ENCODE assay signal across 1 cellular context in the genomic region with DNA sequence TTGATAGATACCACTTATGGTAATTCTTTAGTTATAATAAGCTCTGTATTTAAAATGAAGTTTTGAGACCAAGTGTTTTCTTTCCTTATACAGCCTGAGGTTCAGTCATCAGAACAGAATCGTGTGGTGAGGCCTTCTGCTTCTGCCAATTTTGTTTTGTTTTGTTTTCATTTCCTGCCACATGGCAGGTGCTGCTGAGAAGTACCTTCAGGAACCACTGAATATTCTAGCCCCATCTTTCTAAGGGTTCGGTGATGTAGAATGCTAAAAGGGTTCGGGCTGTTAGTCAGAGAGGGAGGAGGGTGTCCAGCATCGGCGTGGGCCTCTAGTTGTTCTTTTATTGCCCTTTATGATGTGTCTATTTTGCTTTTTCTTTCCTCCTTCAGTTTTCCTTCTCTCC.
TF ChIP-seq lines count a peak whose summit lies in the region.

No MANE protein-coding gene starts in this region.

TF ChIP-seq in GM23338, 12 proteins besides CTCF, POLR2A, EP300 and RAD21 (continued from another document):
- TF ChIP-seq, protein P1, sequence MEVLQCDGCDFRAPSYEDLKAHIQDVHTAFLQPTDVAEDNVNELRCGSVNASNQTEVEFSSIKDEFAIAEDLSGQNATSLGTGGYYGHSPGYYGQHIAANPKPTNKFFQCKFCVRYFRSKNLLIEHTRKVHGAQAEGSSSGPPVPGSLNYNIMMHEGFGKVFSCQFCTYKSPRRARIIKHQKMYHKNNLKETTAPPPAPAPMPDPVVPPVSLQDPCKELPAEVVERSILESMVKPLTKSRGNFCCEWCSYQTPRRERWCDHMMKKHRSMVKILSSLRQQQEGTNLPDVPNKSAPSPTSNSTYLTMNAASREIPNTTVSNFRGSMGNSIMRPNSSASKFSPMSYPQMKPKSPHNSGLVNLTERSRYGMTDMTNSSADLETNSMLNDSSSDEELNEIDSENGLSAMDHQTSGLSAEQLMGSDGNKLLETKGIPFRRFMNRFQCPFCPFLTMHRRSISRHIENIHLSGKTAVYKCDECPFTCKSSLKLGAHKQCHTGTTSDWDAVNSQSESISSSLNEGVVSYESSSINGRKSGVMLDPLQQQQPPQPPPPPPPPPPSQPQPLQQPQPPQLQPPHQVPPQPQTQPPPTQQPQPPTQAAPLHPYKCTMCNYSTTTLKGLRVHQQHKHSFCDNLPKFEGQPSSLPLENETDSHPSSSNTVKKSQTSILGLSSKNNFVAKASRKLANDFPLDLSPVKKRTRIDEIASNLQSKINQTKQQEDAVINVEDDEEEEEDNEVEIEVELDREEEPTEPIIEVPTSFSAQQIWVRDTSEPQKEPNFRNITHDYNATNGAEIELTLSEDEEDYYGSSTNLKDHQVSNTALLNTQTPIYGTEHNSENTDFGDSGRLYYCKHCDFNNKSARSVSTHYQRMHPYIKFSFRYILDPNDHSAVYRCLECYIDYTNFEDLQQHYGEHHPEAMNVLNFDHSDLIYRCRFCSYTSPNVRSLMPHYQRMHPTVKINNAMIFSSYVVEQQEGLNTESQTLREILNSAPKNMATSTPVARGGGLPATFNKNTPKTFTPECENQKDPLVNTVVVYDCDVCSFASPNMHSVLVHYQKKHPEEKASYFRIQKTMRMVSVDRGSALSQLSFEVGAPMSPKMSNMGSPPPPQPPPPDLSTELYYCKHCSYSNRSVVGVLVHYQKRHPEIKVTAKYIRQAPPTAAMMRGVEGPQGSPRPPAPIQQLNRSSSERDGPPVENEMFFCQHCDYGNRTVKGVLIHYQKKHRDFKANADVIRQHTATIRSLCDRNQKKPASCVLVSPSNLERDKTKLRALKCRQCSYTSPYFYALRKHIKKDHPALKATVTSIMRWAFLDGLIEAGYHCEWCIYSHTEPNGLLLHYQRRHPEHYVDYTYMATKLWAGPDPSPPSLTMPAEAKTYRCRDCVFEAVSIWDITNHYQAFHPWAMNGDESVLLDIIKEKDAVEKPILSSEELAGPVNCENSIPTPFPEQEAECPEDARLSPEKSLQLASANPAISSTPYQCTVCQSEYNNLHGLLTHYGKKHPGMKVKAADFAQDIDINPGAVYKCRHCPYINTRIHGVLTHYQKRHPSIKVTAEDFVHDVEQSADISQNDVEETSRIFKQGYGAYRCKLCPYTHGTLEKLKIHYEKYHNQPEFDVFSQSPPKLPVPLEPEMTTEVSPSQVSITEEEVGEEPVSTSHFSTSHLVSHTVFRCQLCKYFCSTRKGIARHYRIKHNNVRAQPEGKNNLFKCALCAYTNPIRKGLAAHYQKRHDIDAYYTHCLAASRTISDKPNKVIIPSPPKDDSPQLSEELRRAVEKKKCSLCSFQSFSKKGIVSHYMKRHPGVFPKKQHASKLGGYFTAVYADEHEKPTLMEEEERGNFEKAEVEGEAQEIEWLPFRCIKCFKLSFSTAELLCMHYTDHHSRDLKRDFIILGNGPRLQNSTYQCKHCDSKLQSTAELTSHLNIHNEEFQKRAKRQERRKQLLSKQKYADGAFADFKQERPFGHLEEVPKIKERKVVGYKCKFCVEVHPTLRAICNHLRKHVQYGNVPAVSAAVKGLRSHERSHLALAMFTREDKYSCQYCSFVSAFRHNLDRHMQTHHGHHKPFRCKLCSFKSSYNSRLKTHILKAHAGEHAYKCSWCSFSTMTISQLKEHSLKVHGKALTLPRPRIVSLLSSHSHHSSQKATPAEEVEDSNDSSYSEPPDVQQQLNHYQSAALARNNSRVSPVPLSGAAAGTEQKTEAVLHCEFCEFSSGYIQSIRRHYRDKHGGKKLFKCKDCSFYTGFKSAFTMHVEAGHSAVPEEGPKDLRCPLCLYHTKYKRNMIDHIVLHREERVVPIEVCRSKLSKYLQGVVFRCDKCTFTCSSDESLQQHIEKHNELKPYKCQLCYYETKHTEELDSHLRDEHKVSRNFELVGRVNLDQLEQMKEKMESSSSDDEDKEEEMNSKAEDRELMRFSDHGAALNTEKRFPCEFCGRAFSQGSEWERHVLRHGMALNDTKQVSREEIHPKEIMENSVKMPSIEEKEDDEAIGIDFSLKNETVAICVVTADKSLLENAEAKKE (CRISPR knock-in tag; IDR thresholded peaks at IDR 0.05): no peak
- TF ChIP-seq ZNF114 (CRISPR knock-in tag; IDR thresholded peaks at IDR 0.05) (no peak), STAT1 (IDR thresholded peaks at IDR 0.05; ENCODE audit: unreplicated experiment) (no peak), EZH2phosphoT487 (IDR thresholded peaks at IDR 0.05; ENCODE audit: unreplicated experiment) (no peak), JUNB (IDR thresholded peaks at IDR 0.05; ENCODE audit: unreplicated experiment) (no peak)
